Comparison of ENCODE assay signal across 8 cellular contexts in genomic region chr19:4970558-4971423, GRCh38. TPM values are rescaled to one million over a fixed set of nuclear protein-coding genes. Genes with fewer than 3 reads are reported as not detected.
DNase-seq lines count a peak whose midpoint lies in the region; ATAC-seq and TF ChIP-seq lines count a peak whose summit lies in the region.

No MANE protein-coding gene starts in this region.

- H3K9me3 ChIP-seq in left ventricle myocardium inferior (replicated peaks), result no peaks in the 10 kb centered on the region

- DNase-seq in activated T-cell treated with anti-CD3 and anti-CD28 coated beads, Interleukin-2, amount 50 U/mL, for 4 hours, result no peak
- no peak for DNase-seq in activated T-cell treated with anti-CD3 and anti-CD28 coated beads, Interleukin-2, amount 50 U/mL, for 48 hours
- DNase-seq in WTC11 (ENCODE audit: low spot score) (no peak), left ventricle myocardium inferior (peak; percentile 53), skeletal muscle cell (ENCODE audit: low read depth) (no peak), NCI-H1930 (lab: John Stamatoyannopoulos, UW) (no peak), anterior cingulate cortex (lab: John Stamatoyannopoulos, UW) (no peak)

- no peaks in the 10 kb centered on the region for H3K9me3 Mint-ChIP-seq in activated T-cell treated with anti-CD3 and anti-CD28 coated beads, Interleukin-2, amount 50 U/mL, for 4 hours
- H3K9me3 Mint-ChIP-seq in WTC11, result no peaks in the 10 kb centered on the region

- TF ChIP-seq CTCF in WTC11 (IDR thresholded peaks at IDR 0.05), result no peak
- TF ChIP-seq CTCF in left ventricle myocardium inferior (IDR thresholded peaks at IDR 0.05; ENCODE audit: borderline replicate concordance), result no peak

- H3K27me3 Mint-ChIP-seq in activated T-cell treated with anti-CD3 and anti-CD28 coated beads, Interleukin-2, amount 50 U/mL, for 4 hours (ENCODE audit: low read depth), result no peaks in the 10 kb centered on the region
- H3K27me3 Mint-ChIP-seq in WTC11 (ENCODE audit: low read depth), result no peaks in the 10 kb centered on the region

- POLR2A ChIA-PET in WTC11 (lab: Charles Lee), result interaction anchor here (0.6 kb wide), 1 partner anchor 12 kb away, joined by 7 read pairs; no protein-coding TSS in a partner anchor

- CTCF ChIA-PET in WTC11 (lab: Charles Lee), result interaction anchor here (0.7 to 4.4 kb wide), 14 partner anchors 9 to 578 kb away, joined by 3 to 23 read pairs (median 4); partner anchors contain the start of gene PLIN3

- H3K4me3 ChIP-seq in left ventricle myocardium inferior (peak overlapping the region; percentile 79), skeletal muscle cell (ENCODE audit: low read depth, low read length) (peak overlapping the region; percentile 75)

- no peaks in the 10 kb centered on the region for H3K36me3 Mint-ChIP-seq in activated T-cell treated with anti-CD3 and anti-CD28 coated beads, Interleukin-2, amount 50 U/mL, for 4 hours (ENCODE audit: insufficient read depth)
- H3K36me3 Mint-ChIP-seq in WTC11, result no peaks in the 10 kb centered on the region

- H3K27ac Mint-ChIP-seq in WTC11, result peak overlapping the region; percentile 84

- H3K27me3 ChIP-seq in left ventricle myocardium inferior (ENCODE audit: low read depth), result no peaks in the 10 kb centered on the region

- peaks cover 32% of the 10 kb centered on the region for H3K4me1 Mint-ChIP-seq in activated T-cell treated with anti-CD3 and anti-CD28 coated beads, Interleukin-2, amount 50 U/mL, for 4 hours (ENCODE audit: low read depth)
- peaks cover 48% of the 10 kb centered on the region for H3K4me1 Mint-ChIP-seq in WTC11

- H3K27ac ChIP-seq in left ventricle myocardium inferior (replicated peaks), result peak overlapping the region; percentile 88

- intact Hi-C loops in left ventricle myocardium inferior (cut with micrococcal nuclease), result no loop called here

- no peak for ATAC-seq in activated T-cell treated with anti-CD3 and anti-CD28 coated beads, Interleukin-2, amount 50 U/mL, for 4 hours
- ATAC-seq in WTC11 (no peak), GM21390 (IDR thresholded peaks at IDR 0.05; ENCODE audit: unreplicated experiment) (no peak)

- H3K4me3 Mint-ChIP-seq in activated T-cell treated with anti-CD3 and anti-CD28 coated beads, Interleukin-2, amount 50 U/mL, for 4 hours, result peak overlapping the region; percentile 90
- peak overlapping the region; percentile 96 for H3K4me3 Mint-ChIP-seq in WTC11

- H3K36me3 ChIP-seq in left ventricle myocardium inferior, result no peaks in the 10 kb centered on the region

- H3K4me1 ChIP-seq in left ventricle myocardium inferior, result peaks cover 67% of the 10 kb centered on the region

TF ChIP-seq in WTC11, 78 proteins besides CTCF, POLR2A, EP300 and RAD21:
- TF ChIP-seq ZNF121 (CRISPR knock-in tag; IDR thresholded peaks at IDR 0.05) (peak; percentile 80), SMAD4 (CRISPR knock-in tag; IDR thresholded peaks at IDR 0.05) (no peak)

RNA-seq across cellular contexts. Expression of gene KDM4B, which starts 1.9 kb away (rescaled TPM):
- 10 to 100 TPM; 13.3 to 18.1 (median 16.7) TPM for total RNA-seq in activated T-cell treated with anti-CD3 and anti-CD28 coated beads, Interleukin-2, amount 50 U/mL, for 4 hours
- total RNA-seq in WTC11 (2021) (43.2 to 56.0 TPM (median 53.1 TPM) in 3 replicates), left ventricle myocardium inferior (34.1 TPM)
